In the genomic region with DNA sequence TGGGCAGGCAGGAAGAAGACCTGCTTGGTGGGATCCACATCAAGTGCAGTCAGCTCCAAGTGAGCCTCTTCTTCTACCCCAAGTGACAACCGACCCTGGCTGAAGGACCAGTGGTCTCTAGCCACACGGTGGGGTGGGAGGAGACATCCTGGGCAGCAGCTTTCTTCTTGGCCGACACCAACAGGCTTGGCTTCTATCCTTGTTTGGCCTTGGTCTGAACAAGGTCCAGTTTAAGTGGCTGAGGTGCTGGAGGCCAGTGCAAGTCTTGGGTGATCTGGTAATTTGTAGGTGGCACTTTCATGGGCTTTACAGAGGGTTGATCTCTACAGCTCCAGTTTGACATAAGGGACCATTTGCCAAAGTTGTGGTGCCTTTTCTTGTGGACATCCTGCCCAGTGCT, we compare ENCODE assay signal across 34 cellular contexts.
"Had no signal": no experiment of that assay in that cellular context is flagged by ENCODE, and none has a peak within 500 bp of the region (broad histone marks: within the 10 kb centered on the region; RNA-seq: fewer than 3 reads in every experiment).

No MANE protein-coding gene starts in this region.

- H3K36me3 ChIP-seq: breast epithelium, Peyer's patch had no signal

- ATAC-seq: activated CD8-positive, alpha-beta T cell treated with anti-CD3 and anti-CD28 coated beads for 36 hours; PC-3 had no signal

- H3K9ac ChIP-seq: KMS-11, SK-N-SH had no signal

- DNase-seq: activated CD4-positive, alpha-beta T cell treated with anti-CD3 and anti-CD28 coated beads, Interleukin-2, amount 10 ng/mL, durations not matched to agents 24 days and 14 days; activated CD4-positive, alpha-beta T cell treated with anti-CD3 and anti-CD28 coated beads, Interleukin-2, amount 50 U/mL, for 4 hours; activated CD8-positive, alpha-beta T cell treated with anti-CD3 and anti-CD28 coated beads for 36 hours; activated gamma-delta T cell; activated naive CD4-positive, alpha-beta T cell treated with Interleukin-2 at 50 U/mL for 16 hours; activated naive CD8-positive, alpha-beta T cell treated with anti-CD3 and anti-CD28 coated beads, Interleukin-2, amount 10 ng/mL, durations not matched to agents 7 days and 5 days; activated T-cell treated with anti-CD3 and anti-CD28 coated beads, Interleukin-2, amount 50 U/mL, for 24 hours; amygdala; MM.1S; MV-4-11; NCI-H1092; NCI-H1436 treated with DMSO at 0.1 percent for 48 hours; NCI-H187; NCI-H2029 treated with DMSO at 0.1 percent for 48 hours; NCI-H2107; NCI-H2171; NCI-H510A; NCI-H526; NCI-H748 treated with DMSO at 0.1 percent for 48 hours; NK-92 treated with Interleukin-12 subunit alpha and Interleukin-12 subunit beta, amount 100 ng/mL, for 24 hours; PC-3; Peyer's patch; RPMI8226; SHP77 treated with DMSO at 0.1 percent for 48 hours; SK-N-SH had no signal

- H3K27ac Mint-ChIP-seq: activated CD4-positive, alpha-beta T cell treated with anti-CD3 and anti-CD28 coated beads, Interleukin-2, amount 10 ng/mL, durations not matched to agents 24 days and 14 days; activated CD8-positive, alpha-beta T cell treated with anti-CD3 and anti-CD28 coated beads for 36 hours; activated naive CD4-positive, alpha-beta T cell treated with anti-CD3 and anti-CD28 coated beads, Interleukin-2, amount 50 U/mL, for 24 hours; activated naive CD8-positive, alpha-beta T cell treated with anti-CD3 and anti-CD28 coated beads, Interleukin-2, amount 10 ng/mL, durations not matched to agents 7 days and 5 days; activated T-cell treated with anti-CD3 and anti-CD28 coated beads, Interleukin-2, amount 50 U/mL, for 24 hours; activated T-helper 2 cell treated with anti-CD3 and anti-CD28 coated beads, Interferon-gamma antibody, Interleukin-2, Interleukin-4, amounts not matched to agents 10 μg/mL and 5 μg/mL and 100 μg/mL, durations not matched to agents 14 hours and 24 hours and 36 hours; T-helper 1 cell treated with Interleukin-12 subunit alpha and Interleukin-12 subunit beta and Interleukin-4 antibody, amounts not matched to agents 30 μg/mL and 1 μg/mL, for 36 hours; T-helper 2 cell treated with Interferon-gamma antibody and Interleukin-4, amounts not matched to agents 5 μg/mL and 100 μg/mL, for 36 hours had no signal

- H3K4me3 Mint-ChIP-seq: activated CD4-positive, alpha-beta T cell treated with anti-CD3 and anti-CD28 coated beads, Interleukin-2, amount 10 ng/mL, durations not matched to agents 24 days and 14 days; activated CD8-positive, alpha-beta T cell treated with anti-CD3 and anti-CD28 coated beads for 36 hours; activated naive CD4-positive, alpha-beta T cell treated with anti-CD3 and anti-CD28 coated beads, Interleukin-2, amount 50 U/mL, for 24 hours; activated naive CD8-positive, alpha-beta T cell treated with anti-CD3 and anti-CD28 coated beads, Interleukin-2, amount 10 ng/mL, durations not matched to agents 7 days and 5 days; activated T-cell treated with anti-CD3 and anti-CD28 coated beads, Interleukin-2, amount 50 U/mL, for 24 hours; T-helper 1 cell treated with Interleukin-12 subunit alpha and Interleukin-12 subunit beta and Interleukin-4 antibody, amounts not matched to agents 30 μg/mL and 1 μg/mL, for 36 hours; T-helper 2 cell treated with Interferon-gamma antibody and Interleukin-4, amounts not matched to agents 5 μg/mL and 100 μg/mL, for 36 hours had no signal

- H3K27ac ChIP-seq: ascending aorta, breast epithelium, KMS-11, SJSA1 had no signal

- H3K4me3 ChIP-seq: ascending aorta, breast epithelium, Peyer's patch, SJSA1 had no signal

- H3K9me3 ChIP-seq: ascending aorta, breast epithelium, Peyer's patch, SJSA1, SK-N-SH had no signal

- H3K9me3 Mint-ChIP-seq: activated CD4-positive, alpha-beta T cell treated with anti-CD3 and anti-CD28 coated beads, Interleukin-2, amount 10 ng/mL, durations not matched to agents 24 days and 14 days; activated CD8-positive, alpha-beta T cell treated with anti-CD3 and anti-CD28 coated beads for 36 hours; activated naive CD4-positive, alpha-beta T cell treated with anti-CD3 and anti-CD28 coated beads, Interleukin-2, amount 50 U/mL, for 24 hours; activated naive CD8-positive, alpha-beta T cell treated with anti-CD3 and anti-CD28 coated beads, Interleukin-2, amount 10 ng/mL, durations not matched to agents 7 days and 5 days; activated T-cell treated with anti-CD3 and anti-CD28 coated beads, Interleukin-2, amount 50 U/mL, for 24 hours; activated T-helper 2 cell treated with anti-CD3 and anti-CD28 coated beads, Interferon-gamma antibody, Interleukin-2, Interleukin-4, amounts not matched to agents 10 μg/mL and 5 μg/mL and 100 μg/mL, durations not matched to agents 14 hours and 24 hours and 36 hours; T-helper 1 cell treated with Interleukin-12 subunit alpha and Interleukin-12 subunit beta and Interleukin-4 antibody, amounts not matched to agents 30 μg/mL and 1 μg/mL, for 36 hours; T-helper 2 cell treated with Interferon-gamma antibody and Interleukin-4, amounts not matched to agents 5 μg/mL and 100 μg/mL, for 36 hours had no signal

- H3K36me3 Mint-ChIP-seq: activated naive CD4-positive, alpha-beta T cell treated with anti-CD3 and anti-CD28 coated beads, Interleukin-2, amount 50 U/mL, for 24 hours had no signal

- H3K27me3 Mint-ChIP-seq: activated CD4-positive, alpha-beta T cell treated with anti-CD3 and anti-CD28 coated beads, Interleukin-2, amount 10 ng/mL, durations not matched to agents 24 days and 14 days; activated CD8-positive, alpha-beta T cell treated with anti-CD3 and anti-CD28 coated beads for 36 hours; activated naive CD4-positive, alpha-beta T cell treated with anti-CD3 and anti-CD28 coated beads, Interleukin-2, amount 50 U/mL, for 24 hours; activated naive CD8-positive, alpha-beta T cell treated with anti-CD3 and anti-CD28 coated beads, Interleukin-2, amount 10 ng/mL, durations not matched to agents 7 days and 5 days; activated T-cell treated with anti-CD3 and anti-CD28 coated beads, Interleukin-2, amount 50 U/mL, for 24 hours had no signal

- FAIRE-seq: TTC549 had no signal

- H3K27me3 ChIP-seq: ascending aorta, breast epithelium, Peyer's patch, SJSA1 had no signal
